In genomic region chr2:238947920-238948710, GRCh38 we compare ENCODE assay signal across 10 cellular contexts.
DNase-seq lines count a peak whose midpoint lies in the region; ATAC-seq and TF ChIP-seq lines count a peak whose summit lies in the region.
"Had no signal": no experiment of that assay in that cellular context is flagged by ENCODE, and none has a peak within 500 bp of the region (broad histone marks: within the 10 kb centered on the region; RNA-seq: fewer than 3 reads in every experiment).

No MANE protein-coding gene starts in this region.

- no peak for TF ChIP-seq POLR2A in NB4 (IDR thresholded peaks at IDR 0.05; ENCODE audit: extremely low read depth, insufficient read length)

- peaks cover 0 to 34% (median 13%) of the 10 kb centered on the region in 11 experiments; a peak in 15 of 22 replicates for H4K20me1 ChIP-seq in BLaER1 treated with 17β-estradiol and CSF1 and Interleukin-3, amounts not matched to agents 10 nM and 100 nM

- peaks cover 18 to 25% (median 22%) of the 10 kb centered on the region in 11 experiments for H3K9me3 ChIP-seq in BLaER1 treated with 17β-estradiol and CSF1 and Interleukin-3, amounts not matched to agents 10 nM and 100 nM (replicated peaks in 1 of 11)
- H3K9me3 ChIP-seq in lung (ENCODE audit: control insufficient read depth in 2 of 2, insufficient read depth in 1 of 2, low read length in 1 of 2), result no peaks in the 10 kb centered on the region

- H3K4me1 ChIP-seq in BLaER1 treated with 17β-estradiol and CSF1 and Interleukin-3, amounts not matched to agents 10 nM and 100 nM, result peaks cover 27 to 38% (median 32%) of the 10 kb centered on the region in 10 experiments
- H3K4me1 ChIP-seq in lung (ENCODE audit: control insufficient read depth in 2 of 2, insufficient read depth in 2 of 2, low read length in 2 of 2), result peaks cover 0 to 2% of the 10 kb centered on the region in 2 donors

- 48 to 56% methylated on average over 10 of the region's 10 CpGs for WGBS in lung, 2 donors

- H3K36me3 ChIP-seq in BLaER1 treated with 17β-estradiol and CSF1 and Interleukin-3, amounts not matched to agents 10 nM and 100 nM, result no peaks in the 10 kb centered on the region
- no peaks in the 10 kb centered on the region for H3K36me3 ChIP-seq in lung (ENCODE audit: control insufficient read depth in 2 of 2, insufficient read depth in 2 of 2, low read length in 2 of 2)

- no peak for TF ChIP-seq CTCF in NB4 (IDR thresholded peaks at IDR 0.05; ENCODE audit: low read depth, low read length)
- no peak for TF ChIP-seq CTCF in choroid plexus epithelial cell (conservative IDR thresholded peaks at IDR 0.05; ENCODE audit: low read depth, low read length)
- no peak for TF ChIP-seq CTCF in lung (IDR thresholded peaks at IDR 0.05; ENCODE audit: control extremely low read depth, extremely low read depth)

- H3K4me2 ChIP-seq in BLaER1 treated with 17β-estradiol and CSF1 and Interleukin-3, amounts not matched to agents 10 nM and 100 nM, result peak overlapping the region; percentile 76 to 97 (median 93)

- peak overlapping the region in 9 of 11 experiments; percentile 42 to 70 (median 50); a peak in 18 of 22 replicates for H3K27ac ChIP-seq in BLaER1 treated with 17β-estradiol and CSF1 and Interleukin-3, amounts not matched to agents 10 nM and 100 nM
- no peak overlapping the region for H3K27ac ChIP-seq in lung (ENCODE audit: low read depth in 1 of 2, low read length in 1 of 2)
- H3K27ac ChIP-seq in caudate nucleus (ENCODE audit: low read depth, low read length), result no peak overlapping the region

- DNase-seq in NB4 (ENCODE audit: low read depth) (peak; percentile 75), choroid plexus epithelial cell (ENCODE audit: low read depth) (peak; percentile 63), lung (ENCODE audit: low spot score) (peak; percentile 29), cerebellar nuclear complex (lab: John Stamatoyannopoulos, UW) (no peak), T-helper 1 cell (no peak), iPS-NIHi11 (ENCODE audit: low spot score) (no peak), caudate nucleus (lab: John Stamatoyannopoulos, UW) (no peak)
- DNase-seq: activated CD4-positive, alpha-beta T cell treated with anti-CD3 and anti-CD28 coated beads, Interleukin-2, amount 50 U/mL, for 1 hour; stimulated activated CD4-positive, alpha-beta T cell treated with anti-CD3 and anti-CD28 coated beads, Interleukin-4, amount 100 ng/mL, for 1 hour had no signal

- H3K4me3 ChIP-seq in BLaER1 treated with 17β-estradiol and CSF1 and Interleukin-3, amounts not matched to agents 10 nM and 100 nM, result peak overlapping the region in 5 of 10 experiments; percentile 2 to 38 (median 11); a peak in 4 of 20 replicates
- H3K4me3 ChIP-seq in NB4 (ENCODE audit: low read depth, low read length) (no peak overlapping the region), choroid plexus epithelial cell (ENCODE audit: low read depth, low read length) (no peak overlapping the region), lung (no peak overlapping the region)

- no peak for ATAC-seq in lung (ENCODE audit: insufficient read depth, low FRiP score)

- peak overlapping the region in 6 of 11 experiments; percentile 1 to 49 (median 10); a peak in 6 of 22 replicates for H3K9ac ChIP-seq in BLaER1 treated with 17β-estradiol and CSF1 and Interleukin-3, amounts not matched to agents 10 nM and 100 nM

- peaks cover 3 to 72% (median 29%) of the 10 kb centered on the region in 11 experiments; a peak in 15 of 22 replicates for H3K27me3 ChIP-seq in BLaER1 treated with 17β-estradiol and CSF1 and Interleukin-3, amounts not matched to agents 10 nM and 100 nM
- H3K27me3 ChIP-seq in lung (ENCODE audit: control insufficient read depth, insufficient read depth), result no peaks in the 10 kb centered on the region

Comparison
In these comparisons a context has a peak if more than half of its experiments do, and no peak if none do; other contexts are left out.
1. H3K27ac ChIP-seq: peak in BLaER1 treated with 17β-estradiol and CSF1 and Interleukin-3, amounts not matched to agents 10 nM and 100 nM (9 of 11); none in lung (0 of 2) and caudate nucleus (single experiment).
2. DNase-seq: peak in NB4 (single experiment), choroid plexus epithelial cell (single experiment) and lung (single experiment); none in cerebellar nuclear complex (0 of 2), T-helper 1 cell (0 of 5), iPS-NIHi11 (single experiment) and caudate nucleus (0 of 61).